Comparison of ENCODE assay signal across 20 cellular contexts in genomic region chr5:65506961-65507360, GRCh38.
DNase-seq lines count a peak whose midpoint lies in the region; ATAC-seq and TF ChIP-seq lines count a peak whose summit lies in the region.
"Had no signal": no experiment of that assay in that cellular context is flagged by ENCODE, and none has a peak within 500 bp of the region (broad histone marks: within the 10 kb centered on the region; RNA-seq: fewer than 3 reads in every experiment).

No MANE protein-coding gene starts in this region.

- TF ChIP-seq CTCF in fibroblast of pulmonary artery (IDR thresholded peaks at IDR 0.05; ENCODE audit: low read length, missing control alignments) = no peak

- H3K4me3 ChIP-seq in fibroblast of pulmonary artery (replicated peaks; ENCODE audit: low read depth, low read length) = no peak overlapping the region
- H3K4me3 ChIP-seq: body of pancreas, esophagus squamous epithelium, K562, prostate gland had no signal

- DNase-seq in GM04503 (ENCODE audit: low read depth) (peak; percentile 54), fibroblast of pulmonary artery (ENCODE audit: low read depth) (peak; percentile 53), stromal cell of bone marrow (ENCODE audit: low read depth) (peak; percentile 76)
- DNase-seq: activated B cell treated with CpG ODN at 0.5 μM for 24 hours; body of pancreas; CD8-positive, alpha-beta T cell; esophagus squamous epithelium; left ventricle myocardium superior; naive thymus-derived CD4-positive, alpha-beta T cell; NCI-H1105 treated with DMSO at 0.1 percent for 48 hours; NK-92 treated with Interleukin-12 subunit alpha and Interleukin-12 subunit beta, amount 100 ng/mL, for 24 hours; stimulated activated CD4-positive, alpha-beta T cell treated with anti-CD3 and anti-CD28 coated beads, Interleukin-1b, Interleukin-23, amount 100 ng/mL, for 48 hours had no signal

- ATAC-seq in SK-N-SH treated with all-trans-retinoic acid at 6 μM for 48 hours (peak; percentile 97), GM19328 (IDR thresholded peaks at IDR 0.05; ENCODE audit: unreplicated experiment) (no peak), GM21447 (IDR thresholded peaks at IDR 0.05; ENCODE audit: unreplicated experiment) (no peak), GM18511 (IDR thresholded peaks at IDR 0.05; ENCODE audit: unreplicated experiment) (no peak)
- ATAC-seq: activated T-helper 17 cell treated with anti-CD3 and anti-CD28 coated beads, Interleukin-2, amount 50 U/mL, for 72 hours; body of pancreas; CD8-positive, alpha-beta T cell; HCT116; K562; left ventricle myocardium superior; naive thymus-derived CD4-positive, alpha-beta T cell had no signal

TF ChIP-seq in SK-N-SH treated with all-trans-retinoic acid at 6 μM for 48 hours, 23 proteins besides CTCF, POLR2A, EP300 and RAD21:
- TF ChIP-seq CSRNP3 (CRISPR knock-in tag; IDR thresholded peaks at IDR 0.05) (no peak), TCF4 (CRISPR knock-in tag; IDR thresholded peaks at IDR 0.05; ENCODE audit: borderline replicate concordance) (peak; percentile 88)
TF ChIP-seq in SK-N-SH treated with all-trans-retinoic acid at 6 μM for 48 hours: peak in this region for 1.
